In genomic region chr12:68240975-68241374, GRCh38 we compare ENCODE assay signal across 8 cellular contexts.
DNase-seq lines count a peak whose midpoint lies in the region; ATAC-seq lines count a peak whose summit lies in the region.

No MANE protein-coding gene starts in this region.

- DNase-seq in NK-92 treated with Interleukin-12 subunit alpha and Interleukin-12 subunit beta, amount 100 ng/mL, for 24 hours (lab: John Stamatoyannopoulos, UW), result peak; percentile 6
- no peak for DNase-seq in NK-92 (lab: John Stamatoyannopoulos, UW; ENCODE audit: unreplicated experiment)
- peak; percentile 43 for DNase-seq in activated CD4-positive, CD25-positive, alpha-beta regulatory T cell treated with anti-CD3 and anti-CD28 coated beads, Interleukin-2, amount 50 U/mL, for 72 hours
- DNase-seq in epidermal melanocyte (ENCODE audit: insufficient read length, low spot score), result peak; percentile 27
- DNase-seq in stimulated activated CD4-positive, alpha-beta T cell treated with anti-CD3 and anti-CD28 coated beads, Interleukin-1b, Interleukin-23, amount 100 ng/mL, for 4 hours (ENCODE audit: low read depth in 2 of 2), result peak; percentile 16 to 34
- DNase-seq in GOT3 (lab: John Stamatoyannopoulos, UW), result no peak
- DNase-seq in NCI-H1436 (lab: John Stamatoyannopoulos, UW), result no peak

- ATAC-seq in HG03175 (IDR thresholded peaks at IDR 0.05; ENCODE audit: unreplicated experiment), result peak; percentile 98

Comparison
In these comparisons a context has a peak if more than half of its experiments do, and no peak if none do; other contexts are left out.
1. DNase-seq: peak in NK-92 treated with Interleukin-12 subunit alpha and Interleukin-12 subunit beta, amount 100 ng/mL, for 24 hours (single experiment), activated CD4-positive, CD25-positive, alpha-beta regulatory T cell treated with anti-CD3 and anti-CD28 coated beads, Interleukin-2, amount 50 U/mL, for 72 hours (single experiment), epidermal melanocyte (single experiment) and stimulated activated CD4-positive, alpha-beta T cell treated with anti-CD3 and anti-CD28 coated beads, Interleukin-1b, Interleukin-23, amount 100 ng/mL, for 4 hours (2 of 2); none in NK-92 (single experiment), GOT3 (single experiment) and NCI-H1436 (single experiment).